9 cellular contexts compared by ENCODE assay signal in the genomic region with DNA sequence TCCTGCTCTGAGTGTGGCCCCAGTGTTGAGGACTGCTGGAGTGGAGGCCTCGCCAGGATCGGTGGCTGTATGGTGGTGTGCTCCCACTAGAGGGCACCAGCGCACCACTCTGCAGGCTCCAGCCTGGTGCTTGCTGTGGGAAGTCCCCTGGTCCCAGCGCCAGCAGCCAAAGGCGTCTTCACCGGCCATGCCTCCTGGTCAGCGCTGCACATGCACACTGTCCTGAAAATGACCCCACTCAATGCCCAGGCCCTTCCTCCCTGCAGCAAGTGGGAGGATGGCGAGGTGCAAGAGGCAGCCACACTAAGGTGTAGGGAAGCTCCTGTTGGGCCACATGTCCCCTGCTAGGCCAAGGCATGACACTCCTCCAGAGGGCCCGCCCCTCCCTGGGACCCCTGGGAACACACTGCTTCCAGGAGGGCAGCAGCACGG.
DNase-seq lines count a peak whose midpoint lies in the region; ATAC-seq and TF ChIP-seq lines count a peak whose summit lies in the region.
"Had no signal": no experiment of that assay in that cellular context is flagged by ENCODE, and none has a peak within 500 bp of the region (broad histone marks: within the 10 kb centered on the region; RNA-seq: fewer than 3 reads in every experiment).

No MANE protein-coding gene starts in this region.

- no peaks in the 10 kb centered on the region for H4K20me1 ChIP-seq in OCI-LY1 (ENCODE audit: insufficient read depth, low read length)

- H3K9me3 ChIP-seq in OCI-LY1 (ENCODE audit: low read length) (no peaks in the 10 kb centered on the region), esophagus muscularis mucosa (peaks cover 0 to 8% (median 0%) of the 10 kb centered on the region in 4 donors)

- WGBS in esophagus muscularis mucosa = 6% methylated on average over 9 of the region's 10 CpGs

- H3K36me3 ChIP-seq in OCI-LY1 (ENCODE audit: insufficient read depth, low read length) = no peaks in the 10 kb centered on the region
- peaks cover 11 to 21% (median 17%) of the 10 kb centered on the region in 4 donors for H3K36me3 ChIP-seq in esophagus muscularis mucosa

- no peak overlapping the region for H3K4me3 ChIP-seq in OCI-LY1 (ENCODE audit: low read depth, low read length, poor library complexity, severe bottlenecking)
- no peak overlapping the region for H3K4me3 ChIP-seq in esophagus muscularis mucosa

- H3K4me1 Mint-ChIP-seq in natural killer cell = no peaks in the 10 kb centered on the region
- no peaks in the 10 kb centered on the region for H3K4me1 Mint-ChIP-seq in stimulated activated effector memory CD8-positive, alpha-beta T cell treated with anti-CD3 and anti-CD28 coated beads, Interleukin-12 subunit alpha, Interleukin-12 subunit beta, amount 100 ng/mL, for 72 hours
- H3K4me1 Mint-ChIP-seq: activated naive CD4-positive, alpha-beta T cell treated with anti-CD3 and anti-CD28 coated beads, Interleukin-2, amount 50 U/mL, for 24 hours had no signal

- peak; percentile 89 for TF ChIP-seq CTCF in OCI-LY1 (IDR thresholded peaks at IDR 0.05; ENCODE audit: low read length)
- TF ChIP-seq CTCF in esophagus muscularis mucosa (IDR thresholded peaks at IDR 0.05) = peak; percentile 87 to 97 (median 91)
- TF ChIP-seq CTCF in natural killer cell (IDR thresholded peaks at IDR 0.05) = peak; percentile 93

- TF ChIP-seq EP300 in esophagus muscularis mucosa (IDR thresholded peaks at IDR 0.05) = no peak

- no peak for TF ChIP-seq POLR2A in esophagus muscularis mucosa (IDR thresholded peaks at IDR 0.05; ENCODE audit: low read depth)

- no peak overlapping the region for H3K27ac Mint-ChIP-seq in natural killer cell
- no peak overlapping the region for H3K27ac Mint-ChIP-seq in stimulated activated effector memory CD8-positive, alpha-beta T cell treated with anti-CD3 and anti-CD28 coated beads, Interleukin-12 subunit alpha, Interleukin-12 subunit beta, amount 100 ng/mL, for 72 hours
- H3K27ac Mint-ChIP-seq: activated naive CD4-positive, alpha-beta T cell treated with anti-CD3 and anti-CD28 coated beads, Interleukin-2, amount 50 U/mL, for 24 hours had no signal

- H3K9ac ChIP-seq in OCI-LY1 (ENCODE audit: low read length) = no peak overlapping the region

- H3K27me3 ChIP-seq in OCI-LY1 (ENCODE audit: insufficient read depth, low read length) (no peaks in the 10 kb centered on the region), esophagus muscularis mucosa (no peaks in the 10 kb centered on the region)

- DNase-seq in COLO829 (ENCODE audit: low spot score) = peak; percentile 63
- DNase-seq in activated T-cell treated with anti-CD3 and anti-CD28 coated beads for 24 hours (ENCODE audit: low read depth) = peak; percentile 79
- DNase-seq in esophagus muscularis mucosa (ENCODE audit: extremely low spot score) = peak; percentile 95
- DNase-seq in natural killer cell = peak; percentile 84
- peak; percentile 81 to 91 for DNase-seq in stimulated activated effector memory CD8-positive, alpha-beta T cell treated with anti-CD3 and anti-CD28 coated beads, Interleukin-12 subunit alpha, Interleukin-12 subunit beta, amount 100 ng/mL, for 72 hours (ENCODE audit: low spot score in 2 of 2)

- H3K79me2 ChIP-seq in OCI-LY1 (ENCODE audit: insufficient read depth, low read length) = no peaks in the 10 kb centered on the region

- peaks cover 2 to 6% of the 10 kb centered on the region in 2 donors for H3K9me3 Mint-ChIP-seq in natural killer cell
- peaks cover 7% of the 10 kb centered on the region for H3K9me3 Mint-ChIP-seq in stimulated activated effector memory CD8-positive, alpha-beta T cell treated with anti-CD3 and anti-CD28 coated beads, Interleukin-12 subunit alpha, Interleukin-12 subunit beta, amount 100 ng/mL, for 72 hours
- H3K9me3 Mint-ChIP-seq: activated naive CD4-positive, alpha-beta T cell treated with anti-CD3 and anti-CD28 coated beads, Interleukin-2, amount 50 U/mL, for 24 hours had no signal

- peaks cover 8% of the 10 kb centered on the region for H3K36me3 Mint-ChIP-seq in natural killer cell
- H3K36me3 Mint-ChIP-seq in stimulated activated effector memory CD8-positive, alpha-beta T cell treated with anti-CD3 and anti-CD28 coated beads, Interleukin-12 subunit alpha, Interleukin-12 subunit beta, amount 100 ng/mL, for 72 hours = peaks cover 6% of the 10 kb centered on the region

- H3K4me3 Mint-ChIP-seq in natural killer cell = no peak overlapping the region
- H3K4me3 Mint-ChIP-seq in stimulated activated effector memory CD8-positive, alpha-beta T cell treated with anti-CD3 and anti-CD28 coated beads, Interleukin-12 subunit alpha, Interleukin-12 subunit beta, amount 100 ng/mL, for 72 hours = no peak overlapping the region
- H3K4me3 Mint-ChIP-seq: activated naive CD4-positive, alpha-beta T cell treated with anti-CD3 and anti-CD28 coated beads, Interleukin-2, amount 50 U/mL, for 24 hours had no signal

- peak overlapping the region; percentile 55; the same call in 1 of the 2 replicates for H3K4me2 ChIP-seq in OCI-LY1 (ENCODE audit: low read length)

- H3K27me3 Mint-ChIP-seq in natural killer cell (ENCODE audit: low read depth in 2 of 2) = no peaks in the 10 kb centered on the region
- H3K27me3 Mint-ChIP-seq: activated naive CD4-positive, alpha-beta T cell treated with anti-CD3 and anti-CD28 coated beads, Interleukin-2, amount 50 U/mL, for 24 hours had no signal

- intact Hi-C loops in esophagus muscularis mucosa (cut with DNase I) = loop anchor here (5.0 to 10.0 kb wide), 5 partner anchors 269 to 739 kb away; no protein-coding TSS in a partner anchor
- intact Hi-C loops in natural killer cell (cut with micrococcal nuclease) = loop anchor here (1.0 to 10.0 kb wide), 10 partner anchors 269 to 1682 kb away; no protein-coding TSS in a partner anchor

- H3K4me1 ChIP-seq in OCI-LY1 (ENCODE audit: insufficient read depth, low read length, severe bottlenecking) = peaks cover 6% of the 10 kb centered on the region
- H3K4me1 ChIP-seq in esophagus muscularis mucosa = peaks cover 43 to 64% (median 47%) of the 10 kb centered on the region in 4 donors

- H3F3A ChIP-seq in OCI-LY1 (ENCODE audit: insufficient read depth, low read length) = no peaks in the 10 kb centered on the region

- ATAC-seq in GM19438 (IDR thresholded peaks at IDR 0.05; ENCODE audit: low read depth, unreplicated experiment) (peak; percentile 69), HG03565 (IDR thresholded peaks at IDR 0.05; ENCODE audit: unreplicated experiment) (peak; percentile 78), natural killer cell (peak; percentile 97 to 99 (median 99))
- ATAC-seq in stimulated activated effector memory CD8-positive, alpha-beta T cell treated with anti-CD3 and anti-CD28 coated beads, Interleukin-12 subunit alpha, Interleukin-12 subunit beta, amount 100 ng/mL, for 72 hours = peak; percentile 93

- no peak overlapping the region for H2AFZ ChIP-seq in OCI-LY1 (ENCODE audit: low read length)

- H3K27ac ChIP-seq in OCI-LY1 (ENCODE audit: low read depth, low read length, poor library complexity, severe bottlenecking) (no peak overlapping the region), esophagus muscularis mucosa (replicated peaks in 1 of 4) (peak overlapping the region in 2 of 4 donors; percentile 2 to 21)

- no peaks in the 10 kb centered on the region for H3K9me2 ChIP-seq in OCI-LY1 (ENCODE audit: low read depth, low read length)
